In the genomic region with DNA sequence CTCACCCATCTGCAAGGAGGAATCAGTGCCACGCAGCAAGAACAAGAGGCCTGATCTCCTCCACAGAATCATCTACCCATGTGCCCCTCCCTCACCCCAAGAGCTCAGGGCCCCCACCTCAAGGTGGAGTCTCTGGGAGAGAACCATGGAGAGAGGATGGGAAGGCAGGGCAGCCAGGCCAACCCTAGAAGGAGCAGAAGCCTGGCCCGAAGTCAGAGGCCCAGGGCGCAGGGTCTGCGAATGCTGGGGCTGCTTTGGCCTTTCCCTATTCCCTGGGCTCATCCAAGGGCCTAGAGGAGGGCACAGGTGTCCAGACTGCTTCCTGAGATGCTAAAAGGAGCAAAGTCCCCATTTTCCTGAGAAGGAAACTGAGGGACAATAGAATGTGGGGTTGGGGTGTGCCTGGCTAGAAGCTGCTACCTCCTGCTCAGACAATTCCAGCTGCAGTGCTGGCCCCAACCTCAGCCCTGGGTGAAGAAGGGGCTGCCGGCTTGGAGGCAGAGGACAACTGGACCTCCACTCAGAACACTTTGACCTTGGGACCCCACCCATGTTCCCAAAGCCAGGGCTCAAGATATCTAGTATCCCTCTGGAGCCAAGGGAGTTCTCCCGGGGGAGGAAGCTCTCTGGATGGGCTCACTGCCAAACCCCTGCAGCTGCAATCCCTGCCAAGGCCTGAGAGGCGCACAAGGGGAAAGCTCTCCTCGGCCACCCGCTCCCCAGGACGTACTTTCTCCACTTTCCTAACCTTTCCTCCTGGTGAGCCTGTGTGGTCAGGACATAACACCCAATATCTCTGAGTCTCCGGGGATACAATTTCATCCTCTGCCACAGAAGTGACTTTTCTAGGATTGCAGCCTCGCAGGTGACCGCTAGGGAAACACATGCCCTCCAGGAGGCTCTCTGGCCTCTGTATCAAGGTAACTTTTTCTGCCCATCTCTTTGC, we compare ENCODE assay signal across 9 cellular contexts. TPM values are rescaled to one million over a fixed set of nuclear protein-coding genes. Genes with fewer than 3 reads are reported as not detected.
DNase-seq lines count a peak whose midpoint lies in the region; ATAC-seq and TF ChIP-seq lines count a peak whose summit lies in the region.
"Had no signal": no experiment of that assay in that cellular context is flagged by ENCODE, and none has a peak within 500 bp of the region (broad histone marks: within the 10 kb centered on the region; RNA-seq: fewer than 3 reads in every experiment).

No MANE protein-coding gene starts in this region.

- no peak for TF ChIP-seq EP300 in sigmoid colon (IDR thresholded peaks at IDR 0.05)

- DNase-seq in Daoy (ENCODE audit: low read depth): peak; percentile 88
- peak; percentile 23 for DNase-seq in NCI-H128 (lab: John Stamatoyannopoulos, UW; ENCODE audit: unreplicated experiment)
- DNase-seq in left cardiac atrium: peak; percentile 87
- DNase-seq in sigmoid colon: peak; percentile 93
- no peak for DNase-seq in DMS114 treated with DMSO at 0.1 percent for 48 hours (lab: John Stamatoyannopoulos, UW; ENCODE audit: unreplicated experiment)

- peaks cover 0 to 25% (median 0%) of the 10 kb centered on the region in 3 donors for H3K27me3 ChIP-seq in sigmoid colon

- WGBS in sigmoid colon, 2 donors: 41 to 58% methylated on average over 13 of the region's 13 CpGs

- no peak for TF ChIP-seq POLR2A in sigmoid colon (IDR thresholded peaks at IDR 0.05)

- intact Hi-C loops in left cardiac atrium (cut with DNase I): no loop called here
- intact Hi-C loops in sigmoid colon (cut with DNase I): loop anchor here (5.0 kb wide), 1 partner anchor 86 kb away; no protein-coding TSS in a partner anchor

- H3K9me3 ChIP-seq in sigmoid colon: no peaks in the 10 kb centered on the region

- H3K27ac ChIP-seq in sigmoid colon: no peak overlapping the region
- H3K27ac ChIP-seq: SK-N-MC had no signal

- H3K4me3 ChIP-seq in WI38 (ENCODE audit: low read depth, low read length): no peak overlapping the region
- no peak overlapping the region for H3K4me3 ChIP-seq in sigmoid colon
- H3K4me3 ChIP-seq: SK-N-MC had no signal

- no peaks in the 10 kb centered on the region for H3K36me3 ChIP-seq in sigmoid colon

- peaks cover 0 to 20% (median 12%) of the 10 kb centered on the region in 4 donors for H3K4me1 ChIP-seq in sigmoid colon

- peak; percentile 61 for TF ChIP-seq CTCF in WI38 (IDR thresholded peaks at IDR 0.05; ENCODE audit: low read depth, low read length)
- peak; percentile 56 to 91 (median 63) for TF ChIP-seq CTCF in sigmoid colon (IDR thresholded peaks at IDR 0.05)

- ATAC-seq in left cardiac atrium (peak; percentile 78 to 86), HG03025 (IDR thresholded peaks at IDR 0.05; ENCODE audit: low FRiP score, unreplicated experiment) (no peak), GM19351 (IDR thresholded peaks at IDR 0.05; ENCODE audit: unreplicated experiment) (no peak)

RNA-seq across cellular contexts. Expression of gene LEMD1, which starts 16.6 kb away (rescaled TPM):
- total RNA-seq in Daoy (2014; rRNA removed; shearing (Covaris generic)): 0.74 TPM in 1 of 2 replicates, not detected in the other
- total RNA-seq in left cardiac atrium: not detected
- not detected for total RNA-seq in sigmoid colon
- under 1 TPM in 1 of 3 donors, not detected in 2; 0.34 TPM for polyA plus RNA-seq in sigmoid colon

RNA-seq across cellular contexts. Expression of gene BLACAT1, which starts 17.4 kb away (rescaled TPM):
- 0.30 and 0.86 TPM in 2 replicates for total RNA-seq in Daoy (2014; rRNA removed; shearing (Covaris generic))
- under 1 TPM in 1 of 2 donors, not detected in 1; 0.16 TPM for total RNA-seq in left cardiac atrium
- total RNA-seq in sigmoid colon: under 1 TPM in 1 of 4 donors, not detected in 3; 0.36 TPM
- under 1 TPM in 1 of 3 donors, not detected in 2; 0.51 TPM for polyA plus RNA-seq in sigmoid colon

Comparison
In these comparisons a context has a peak if more than half of its experiments do, and no peak if none do; other contexts are left out.
1. ATAC-seq: peak in left cardiac atrium (2 of 2); none in HG03025 (single experiment) and GM19351 (single experiment).